In genomic region chr2:119756837-119757236, GRCh38 we compare ENCODE assay signal across 10 cellular contexts. TPM values are rescaled to one million over a fixed set of nuclear protein-coding genes. Genes with fewer than 3 reads are reported as not detected.
A peak's percentile ranks its signal among the peaks of the same experiment; 100 is the strongest.
DNase-seq lines count a peak whose midpoint lies in the region; ATAC-seq and TF ChIP-seq lines count a peak whose summit lies in the region.
"Had no signal": no experiment of that assay in that cellular context is flagged by ENCODE, and none has a peak within 500 bp of the region (broad histone marks: within the 10 kb centered on the region; RNA-seq: fewer than 3 reads in every experiment).

No MANE protein-coding gene starts in this region.

- ATAC-seq in esophagus mucosa, result no peak
- ATAC-seq: stimulated activated naive B cell treated with anti-CD40 and anti-IgM and Interleukin-4, amounts not matched to agents 10 μg/mL and 1 μg/mL and 100 μg/mL, for 72 hours had no signal

- TF ChIP-seq CTCF in fibroblast of the aortic adventitia (IDR thresholded peaks at IDR 0.05; ENCODE audit: insufficient read depth, low read length), result no peak

- DNase-seq in Daoy (ENCODE audit: low read depth), result peak; percentile 51
- DNase-seq in activated CD4-positive, alpha-beta T cell treated with anti-CD3 and anti-CD28 coated beads, Interleukin-2, amount 50 U/mL, for 4 hours, result peak; percentile 26 to 41
- peak; percentile 86 for DNase-seq in fibroblast of the aortic adventitia (ENCODE audit: low read depth)
- DNase-seq in smooth muscle cell of the brain vasculature (ENCODE audit: low read depth, low spot score), result peak; percentile 50
- DNase-seq in mesenteric fat pad (ENCODE audit: low spot score), result no peak
- DNase-seq in NCI-H1694 (lab: John Stamatoyannopoulos, UW), result no peak
- DNase-seq in HuH-7.5 (ENCODE audit: low spot score), result no peak
- DNase-seq: NCI-H345; stimulated activated naive B cell treated with anti-CD40 and anti-IgM and Interleukin-4, amounts not matched to agents 10 μg/mL and 1 μg/mL and 100 μg/mL, for 72 hours had no signal

- H3K4me3 ChIP-seq in fibroblast of the aortic adventitia (ENCODE audit: low read depth, low read length), result no peak overlapping the region

RNA-seq across cellular contexts. Expression of gene PTPN4, which starts 2.9 kb away (rescaled TPM):
- 5.6 and 20.3 TPM in 2 replicates for total RNA-seq in Daoy (2014; rRNA removed; shearing (Covaris generic))
- total RNA-seq in fibroblast of the aortic adventitia (ENCODE audit: low replicate concordance) (11.5 and 20.6 TPM in 2 replicates), mesenteric fat pad (45.9 TPM), esophagus mucosa (20.4 TPM)

Comparison
In these comparisons a context has a peak if more than half of its experiments do, and no peak if none do; other contexts are left out.
1. DNase-seq: peak in Daoy (single experiment), activated CD4-positive, alpha-beta T cell treated with anti-CD3 and anti-CD28 coated beads, Interleukin-2, amount 50 U/mL, for 4 hours (2 of 2), fibroblast of the aortic adventitia (single experiment) and smooth muscle cell of the brain vasculature (single experiment); none in mesenteric fat pad (single experiment), NCI-H1694 (single experiment) and HuH-7.5 (single experiment).